Comparison of ENCODE assay signal across 8 cellular contexts in the genomic region with DNA sequence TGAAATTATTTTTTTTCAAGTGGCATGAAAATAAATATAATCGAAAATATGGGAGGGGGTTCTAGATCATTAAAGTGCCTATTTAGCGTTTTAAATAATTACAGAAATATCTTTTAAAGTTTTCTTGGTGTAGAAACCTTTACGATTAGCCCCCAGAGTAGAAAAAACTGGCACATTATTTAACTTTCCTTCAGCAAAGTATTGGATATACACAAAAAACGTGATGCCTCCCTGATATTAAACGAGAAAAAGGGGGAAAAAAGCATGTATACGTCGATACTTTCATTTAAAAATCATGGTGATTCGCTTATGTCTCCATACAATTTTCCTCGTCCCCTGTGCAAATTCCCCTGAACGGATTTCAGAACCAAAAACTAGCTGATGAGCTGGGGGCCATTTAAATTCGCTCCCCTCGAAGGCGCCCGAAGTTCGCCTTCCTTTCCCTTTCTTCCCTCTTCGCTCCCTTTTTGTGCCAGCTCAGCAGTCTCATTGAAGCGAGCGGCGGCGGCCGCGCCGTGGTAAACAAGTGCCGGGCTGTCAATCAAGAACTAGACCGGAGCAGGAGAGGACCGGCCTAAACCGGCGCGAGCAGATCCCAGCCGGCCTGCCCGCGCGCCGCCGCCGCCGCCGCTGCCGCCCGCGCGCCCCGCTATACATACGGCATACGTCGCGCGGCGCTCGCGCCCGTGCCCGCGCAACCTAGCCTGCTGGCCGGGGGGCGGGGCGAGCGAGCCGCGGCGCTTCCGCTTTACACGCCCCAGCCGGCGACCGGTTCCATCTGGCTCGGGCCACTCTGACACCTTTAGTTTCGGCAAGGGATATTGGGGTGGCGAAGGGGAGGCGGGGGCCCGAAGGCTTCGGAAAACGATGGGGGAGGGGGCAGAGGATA. TPM values are rescaled to one million over a fixed set of nuclear protein-coding genes. Genes with fewer than 3 reads are reported as not detected.
DNase-seq lines count a peak whose midpoint lies in the region; TF ChIP-seq lines count a peak whose summit lies in the region.

No MANE protein-coding gene starts in this region.

- H3K27me3 Mint-ChIP-seq in HFFc6 (ENCODE audit: insufficient read depth) = peaks cover 15% of the 10 kb centered on the region
- no peaks in the 10 kb centered on the region for H3K27me3 Mint-ChIP-seq in activated naive CD4-positive, alpha-beta T cell treated with anti-CD3 and anti-CD28 coated beads, Interleukin-2, amount 50 U/mL, for 24 hours

- peak overlapping the region; percentile 99 for H3K27ac Mint-ChIP-seq in HFFc6
- peak overlapping the region; percentile 99 for H3K27ac Mint-ChIP-seq in activated naive CD4-positive, alpha-beta T cell treated with anti-CD3 and anti-CD28 coated beads, Interleukin-2, amount 50 U/mL, for 24 hours

- DNase-seq in GM04504 (ENCODE audit: low read depth) (peak; percentile 83), HFFc6 (peak; percentile 93), NAMALWA (ENCODE audit: low spot score) (peak; percentile 93), SK-N-DZ (ENCODE audit: low spot score) (peak; percentile 95), globus pallidus (ENCODE audit: low spot score) (peak; percentile 94), occipital lobe (lab: John Stamatoyannopoulos, UW) (peak; percentile 86)

- no peaks in the 10 kb centered on the region for H3K9me3 Mint-ChIP-seq in HFFc6
- H3K9me3 Mint-ChIP-seq in activated naive CD4-positive, alpha-beta T cell treated with anti-CD3 and anti-CD28 coated beads, Interleukin-2, amount 50 U/mL, for 24 hours = no peaks in the 10 kb centered on the region

- H3K36me3 Mint-ChIP-seq in HFFc6 (ENCODE audit: low read depth) = peaks cover 50% of the 10 kb centered on the region
- peaks cover 13% of the 10 kb centered on the region for H3K36me3 Mint-ChIP-seq in activated naive CD4-positive, alpha-beta T cell treated with anti-CD3 and anti-CD28 coated beads, Interleukin-2, amount 50 U/mL, for 24 hours

- no peak for TF ChIP-seq CTCF in HFFc6 (IDR thresholded peaks at IDR 0.05)

- peak overlapping the region; percentile 98 for H3K27ac ChIP-seq in temporal lobe (ENCODE audit: low read depth, low read length)

- H3K4me3 Mint-ChIP-seq in HFFc6 = peak overlapping the region; percentile 94
- H3K4me3 Mint-ChIP-seq in activated naive CD4-positive, alpha-beta T cell treated with anti-CD3 and anti-CD28 coated beads, Interleukin-2, amount 50 U/mL, for 24 hours = peak overlapping the region; percentile 97

- peaks cover 39% of the 10 kb centered on the region for H3K4me1 Mint-ChIP-seq in HFFc6 (ENCODE audit: low read depth)
- peaks cover 50% of the 10 kb centered on the region for H3K4me1 Mint-ChIP-seq in activated naive CD4-positive, alpha-beta T cell treated with anti-CD3 and anti-CD28 coated beads, Interleukin-2, amount 50 U/mL, for 24 hours

RNA-seq across cellular contexts. Expression of gene ARRDC3, which starts 3.3 kb away (rescaled TPM):
- 10 to 100 TPM; 26.2 to 45.0 (median 38.1) TPM for total RNA-seq in HFFc6 (2021; fragmentation: NEBNext Ultra II Directional; extraction: Animal tissue kit (Norgen Biotek cat#: 25700))
- 26.6 and 27.0 TPM in 2 replicates for polyA plus RNA-seq in SK-N-DZ (2014; cell fraction: cytosol; rRNA removed)
- polyA plus RNA-seq in SK-N-DZ (2014; cell fraction: nucleus; rRNA removed) = 44.7 and 53.7 TPM in 2 replicates
- total RNA-seq in occipital lobe = 413 TPM
- total RNA-seq in temporal lobe = 164 TPM

Comparison
In these comparisons a context has a peak if more than half of its experiments do, and no peak if none do; other contexts are left out.
1. Peak in every context shown above with its lines: DNase-seq and H3K27ac ChIP-seq.